1 cellular context compared by ENCODE assay signal in genomic region chr1:39158330-39159086, GRCh38.
A peak's percentile ranks its signal among the peaks of the same experiment; 100 is the strongest.
TF ChIP-seq lines count a peak whose summit lies in the region.

No MANE protein-coding gene starts in this region.

TF ChIP-seq in HepG2, 621 proteins besides CTCF, POLR2A, EP300 and RAD21 (continued from another document and continues in another):
- TF ChIP-seq SKIL (CRISPR knock-in tag; IDR thresholded peaks at IDR 0.05; ENCODE audit: borderline replicate concordance) (peak; percentile 65; the same call in 1 of the 2 replicates), ZSCAN20 (CRISPR knock-in tag; IDR thresholded peaks at IDR 0.05; ENCODE audit: borderline replicate concordance) (no peak), SRY (CRISPR knock-in tag; IDR thresholded peaks at IDR 0.05) (no peak), LCORL (IDR thresholded peaks at IDR 0.05) (no peak), LCORL (CRISPR knock-in tag; IDR thresholded peaks at IDR 0.05) (peak; percentile 43; the same call in 1 of the 2 replicates), HDAC2 (CRISPR knock-in tag; IDR thresholded peaks at IDR 0.05) (peak; percentile 60; the same call in 1 of the 2 replicates), ZHX2 (IDR thresholded peaks at IDR 0.05; ENCODE audit: low read depth) (peak; percentile 83), ZHX2 (CRISPR knock-in tag; IDR thresholded peaks at IDR 0.05; ENCODE audit: borderline replicate concordance) (no peak), KDM5A (IDR thresholded peaks at IDR 0.05; ENCODE audit: borderline replicate concordance, low read length) (peak; percentile 55; the same call in 1 of the 2 replicates), SKI (IDR thresholded peaks at IDR 0.05; ENCODE audit: partially characterized antibody) (peak; percentile 39), ZNF557 (CRISPR knock-in tag; IDR thresholded peaks at IDR 0.05) (0 out of 2 replicates have a peak, but pooled peaks have one; percentile 43), ZNF616 (CRISPR knock-in tag; IDR thresholded peaks at IDR 0.05; ENCODE audit: low read depth) (no peak), ZNF33B (CRISPR knock-in tag; IDR thresholded peaks at IDR 0.05) (0 out of 2 replicates have a peak, but pooled peaks have one; percentile 33), SMC3 (IDR thresholded peaks at IDR 0.05; ENCODE audit: low read length) (0 out of 2 replicates have a peak, but pooled peaks have one; percentile 24), MIXL1 (CRISPR knock-in tag; IDR thresholded peaks at IDR 0.05) (0 out of 2 replicates have a peak, but pooled peaks have one; percentile 2), HIVEP1 (CRISPR knock-in tag; IDR thresholded peaks at IDR 0.05) (no peak), ZNF414 (CRISPR knock-in tag; IDR thresholded peaks at IDR 0.05) (0 out of 2 replicates have a peak, but pooled peaks have one; percentile 42), BRCA1 (CRISPR knock-in tag; IDR thresholded peaks at IDR 0.05) (0 out of 2 replicates have a peak, but pooled peaks have one; percentile 37), FOXJ3 (CRISPR knock-in tag; IDR thresholded peaks at IDR 0.05; ENCODE audit: borderline replicate concordance) (peak; percentile 65; the same call in 1 of the 2 replicates), TFDP1 (CRISPR knock-in tag; IDR thresholded peaks at IDR 0.05; ENCODE audit: borderline replicate concordance) (peak; percentile 20; the same call in 1 of the 2 replicates), ZNF160 (CRISPR knock-in tag; IDR thresholded peaks at IDR 0.05) (no peak), ZNF792 (CRISPR knock-in tag; IDR thresholded peaks at IDR 0.05) (peak; percentile 79; the same call in 1 of the 2 replicates), NCOR1 (IDR thresholded peaks at IDR 0.05; ENCODE audit: borderline replicate concordance, low read length) (peak; percentile 86; the same call in 1 of the 2 replicates), ZNF614 (CRISPR knock-in tag; IDR thresholded peaks at IDR 0.05; ENCODE audit: borderline replicate concordance) (peak; percentile 48; the same call in 1 of the 2 replicates), MYPOP (CRISPR knock-in tag; IDR thresholded peaks at IDR 0.05) (peak; percentile 59; the same call in 1 of the 2 replicates), E2F2 (CRISPR knock-in tag; IDR thresholded peaks at IDR 0.05; ENCODE audit: borderline replicate concordance) (peak; percentile 61; the same call in 1 of the 2 replicates), MED1 (CRISPR knock-in tag; IDR thresholded peaks at IDR 0.05) (peak; percentile 64), RBM39 (IDR thresholded peaks at IDR 0.05; ENCODE audit: low read depth, low read length, poor library complexity, severe bottlenecking) (no peak), HBP1 (CRISPR knock-in tag; IDR thresholded peaks at IDR 0.05; ENCODE audit: low read depth) (peak; percentile 76), PAXIP1 (CRISPR knock-in tag; conservative IDR thresholded peaks at IDR 0.05) (peak; percentile 76), ZNF574 (CRISPR knock-in tag; IDR thresholded peaks at IDR 0.05) (peak; percentile 16; the same call in 1 of the 2 replicates), GABPA (IDR thresholded peaks at IDR 0.05; ENCODE audit: low read depth, low read length) (peak; percentile 41), GABPA (CRISPR knock-in tag; IDR thresholded peaks at IDR 0.05; ENCODE audit: low read depth) (peak; percentile 90), CBFB (CRISPR knock-in tag; IDR thresholded peaks at IDR 0.05) (no peak), SIN3A (IDR thresholded peaks at IDR 0.05; ENCODE audit: borderline replicate concordance, low read depth, low read length) (peak; percentile 88), MAZ (IDR thresholded peaks at IDR 0.05; ENCODE audit: borderline replicate concordance, low read depth, low read length) (peak; percentile 89; the same call in 1 of the 2 replicates), MAZ (CRISPR knock-in tag; IDR thresholded peaks at IDR 0.05; ENCODE audit: low read depth) (0 out of 2 replicates have a peak, but pooled peaks have one; percentile 17)
